In the genomic region with DNA sequence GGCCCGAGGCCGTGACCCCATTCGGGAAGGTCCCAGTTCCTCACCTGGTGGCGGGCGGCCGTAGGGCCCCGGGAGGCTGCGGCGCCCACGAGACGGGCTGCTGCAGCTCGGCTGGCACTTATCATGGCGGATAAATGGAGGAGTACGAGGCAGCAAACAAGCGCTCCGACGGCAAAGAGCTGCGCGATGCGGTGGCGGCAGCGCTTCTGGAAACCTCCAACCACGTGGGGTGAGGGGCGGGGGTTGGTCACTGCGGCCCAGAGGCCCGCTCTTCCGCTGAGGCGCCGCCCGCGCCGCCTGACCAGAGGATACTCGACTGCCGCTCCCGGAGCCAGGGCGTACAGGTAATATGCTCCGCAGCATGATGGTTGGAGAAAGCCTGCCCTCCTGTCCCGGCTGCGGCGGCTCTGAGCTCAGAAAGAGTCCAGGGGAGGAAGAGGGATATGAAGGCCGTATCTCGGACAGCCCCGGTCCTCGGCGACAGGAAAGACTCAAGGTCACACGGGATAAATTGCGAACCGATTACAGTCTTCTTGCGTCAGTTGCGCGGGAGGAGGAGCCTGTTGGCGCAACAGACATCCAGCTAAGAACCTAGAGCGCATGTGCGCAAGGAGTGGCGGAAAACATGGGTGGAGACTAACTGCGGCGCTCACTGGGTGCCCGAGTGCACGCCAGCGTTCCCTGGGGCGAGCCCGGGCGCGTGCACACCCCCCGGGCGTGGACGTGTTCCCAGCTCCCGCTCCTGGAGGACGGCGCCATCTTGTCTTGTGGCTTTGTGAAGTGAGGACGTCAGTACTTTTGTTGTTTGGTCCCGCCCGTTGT, we compare ENCODE assay signal across 8 cellular contexts. TPM values are rescaled to one million over a fixed set of nuclear protein-coding genes. Genes with fewer than 3 reads are reported as not detected.
DNase-seq lines count a peak whose midpoint lies in the region; ATAC-seq and TF ChIP-seq lines count a peak whose summit lies in the region.

A gene (minus strand): TSS at position 208 of the 822 bp plus-strand sequence. CDS start 83 bp downstream, at position 125.

- TF ChIP-seq CTCF in activated B cell treated with CpG ODN at 0.5 μM for 24 hours (IDR thresholded peaks at IDR 0.05), result no peak
- no peak for TF ChIP-seq CTCF in smooth muscle cell (IDR thresholded peaks at IDR 0.05; ENCODE audit: borderline replicate concordance, insufficient read depth, poor library complexity, severe bottlenecking)

- peaks cover 29% of the 10 kb centered on the region for H4K20me1 ChIP-seq in smooth muscle cell (ENCODE audit: low read depth)

- H3F3A ChIP-seq in smooth muscle cell (ENCODE audit: low read depth), result no peaks in the 10 kb centered on the region

- DNase-seq in AG08395 (ENCODE audit: low spot score), result peak; percentile 100
- DNase-seq in NCI-H345 (lab: John Stamatoyannopoulos, UW), result peak; percentile 99
- peak; percentile 92 for DNase-seq in activated B cell treated with CpG ODN at 0.5 μM for 24 hours
- DNase-seq in caudate nucleus (lab: John Stamatoyannopoulos, UW), result peak; percentile 83 to 100 (median 98)
- peak; percentile 97 for DNase-seq in iPS-NIHi7 (ENCODE audit: extremely low spot score)
- peak; percentile 98 for DNase-seq in smooth muscle cell (lab: John Stamatoyannopoulos, UW; ENCODE audit: unreplicated experiment)

- WGBS in smooth muscle cell (ENCODE audit: low lambda C conversion rate), result 1% methylated on average over 73 of the region's 73 CpGs

- peak within 1 kb of the TSS; percentile 91 for H2AFZ ChIP-seq in smooth muscle cell (ENCODE audit: low read depth)

- CTCF ChIA-PET in activated B cell treated with CpG ODN at 0.5 μM for 24 hours (lab: Charles Lee), result interaction anchor here (0.9 to 1.4 kb wide), 3 partner anchors 28 to 687 kb away, joined by 3 to 4 read pairs (median 3); a partner anchor contains a TSS

- TF ChIP-seq POLR2A in GM18951 (IDR thresholded peaks at IDR 0.05; ENCODE audit: extremely low read depth, insufficient read depth, insufficient read length), result peak; percentile 87

- peak within 1 kb of the TSS; percentile 92 for H3K4me3 Mint-ChIP-seq in activated B cell treated with CpG ODN at 0.5 μM for 24 hours

- no peaks in the 10 kb centered on the region for H3K9me3 Mint-ChIP-seq in activated B cell treated with CpG ODN at 0.5 μM for 24 hours

- H3K36me3 Mint-ChIP-seq in activated B cell treated with CpG ODN at 0.5 μM for 24 hours (ENCODE audit: low read depth), result peaks cover 41% of the 10 kb centered on the region

- ATAC-seq in HG03196 (IDR thresholded peaks at IDR 0.05; ENCODE audit: unreplicated experiment) (peak; percentile 89), activated B cell treated with CpG ODN at 0.5 μM for 24 hours (ENCODE audit: low read depth) (peak; percentile 86)

- peaks cover 14% of the 10 kb centered on the region for H3K4me1 ChIP-seq in smooth muscle cell (ENCODE audit: low read depth)

- peak within 1 kb of the TSS; percentile 80 for H3K4me3 ChIP-seq in smooth muscle cell

- peak within 1 kb of the TSS; percentile 95 for H3K4me2 ChIP-seq in smooth muscle cell

- intact Hi-C loops in activated B cell treated with CpG ODN at 0.5 μM for 24 hours (cut with micrococcal nuclease), result loop anchor here (1.0 to 10.0 kb wide), 13 partner anchors 32 to 1599 kb away; a partner anchor contains a TSS

- in situ Hi-C loops in GM18951 (cut with MboI; ENCODE audit: low sequenced_read_pairs, unreplicated experiment), result no loop called here

- peaks cover 26% of the 10 kb centered on the region for H3K4me1 Mint-ChIP-seq in activated B cell treated with CpG ODN at 0.5 μM for 24 hours

- H3K9me3 ChIP-seq in smooth muscle cell (replicated peaks; ENCODE audit: low read depth), result no peaks in the 10 kb centered on the region

- H3K27me3 Mint-ChIP-seq in activated B cell treated with CpG ODN at 0.5 μM for 24 hours, result no peaks in the 10 kb centered on the region

- POLR2A ChIA-PET in activated B cell treated with CpG ODN at 0.5 μM for 24 hours (lab: Charles Lee), result interaction anchor here (0.5 to 2.7 kb wide), 27 partner anchors 10 to 1827 kb away, joined by 3 to 73 read pairs (median 4); a partner anchor contains a TSS

- no peaks in the 10 kb centered on the region for H3K36me3 ChIP-seq in smooth muscle cell (ENCODE audit: low read depth)

- H3K27me3 ChIP-seq in smooth muscle cell (ENCODE audit: low read depth), result no peaks in the 10 kb centered on the region

- H3K9ac ChIP-seq in smooth muscle cell (ENCODE audit: low read depth), result peak within 1 kb of the TSS; percentile 99

- H3K27ac Mint-ChIP-seq in activated B cell treated with CpG ODN at 0.5 μM for 24 hours, result peak within 1 kb of the TSS; percentile 100

- H3K27ac ChIP-seq in caudate nucleus (ENCODE audit: low read depth, low read length), result peak within 1 kb of the TSS; percentile 100
- H3K27ac ChIP-seq in smooth muscle cell (ENCODE audit: low read depth), result peak within 1 kb of the TSS; percentile 98

- peaks cover 43% of the 10 kb centered on the region for H3K79me2 ChIP-seq in smooth muscle cell (ENCODE audit: low read depth)

RNA-seq across cellular contexts. Expression of the gene that starts here (rescaled TPM):
- total RNA-seq in activated B cell treated with CpG ODN at 0.5 μM for 24 hours, result 223 and 224 TPM in 2 replicates
- total RNA-seq in smooth muscle cell, result 263 and 317 TPM in 2 replicates
- 136 and 157 TPM in 2 replicates for polyA plus RNA-seq in smooth muscle cell

Comparison
In these comparisons a context has a peak if more than half of its experiments do, and no peak if none do; other contexts are left out.
1. Peak in every context shown above with its lines: DNase-seq, ATAC-seq, H3K4me3 ChIP-seq and H3K27ac ChIP-seq.